12 cellular contexts compared by ENCODE assay signal in genomic region chr16:85082553-85083050, GRCh38. TPM values are rescaled to one million over a fixed set of nuclear protein-coding genes. Genes with fewer than 3 reads are reported as not detected.
DNase-seq lines count a peak whose midpoint lies in the region; ATAC-seq, FAIRE-seq and TF ChIP-seq lines count a peak whose summit lies in the region.
"Had no signal": no experiment of that assay in that cellular context is flagged by ENCODE, and none has a peak within 500 bp of the region (broad histone marks: within the 10 kb centered on the region; RNA-seq: fewer than 3 reads in every experiment).

No MANE protein-coding gene starts in this region.

- peak overlapping the region in 5 of 10 donors; percentile 32 to 71 (median 43) for H3K27ac Mint-ChIP-seq in naive thymus-derived CD8-positive, alpha-beta T cell
- H3K27ac Mint-ChIP-seq in CD4-positive, alpha-beta memory T cell: no peak overlapping the region

- peak overlapping the region; percentile 81 for H2AFZ ChIP-seq in GM12878 (ENCODE audit: control insufficient read depth, low read depth, low read length)

- H3K27ac ChIP-seq in GM12878 (ENCODE audit: control insufficient read depth, insufficient read depth) (peak overlapping the region; percentile 77), coronary artery (no peak overlapping the region)
- no peak overlapping the region for H3K27ac ChIP-seq in CD4-positive, alpha-beta memory T cell (ENCODE audit: low read depth, low read length)
- H3K27ac ChIP-seq: skin epidermis had no signal

- peak; percentile 7 for FAIRE-seq in GM12878 (lab: Jason Lieb, UNC)

- DNase-seq in DMS79 treated with DMSO at 0.1 percent for 48 hours (lab: John Stamatoyannopoulos, UW) (peak; percentile 61), HAP-1 (ENCODE audit: low spot score in 2 of 2) (peak; percentile 47 to 78), GM12878 (ENCODE audit: low read depth, low spot score) (no peak), coronary artery (ENCODE audit: low spot score) (no peak), NCI-H1092 treated with DMSO at 0.1 percent for 48 hours (lab: John Stamatoyannopoulos, UW) (no peak)
- DNase-seq in naive thymus-derived CD8-positive, alpha-beta T cell: no peak
- no peak for DNase-seq in CD4-positive, alpha-beta memory T cell
- DNase-seq: activated CD4-positive, alpha-beta T cell treated with anti-CD3 and anti-CD28 coated beads, Interleukin-2, amount 50 U/mL, for 48 hours; activated naive CD4-positive, alpha-beta T cell treated with anti-CD3 and anti-CD28 coated beads, Interleukin-2, amount 50 U/mL, for 16 hours had no signal

- no peaks in the 10 kb centered on the region for H3K27me3 ChIP-seq in HAP-1 (ENCODE audit: low read depth)
- H3K27me3 ChIP-seq in GM12878 (replicated peaks in 1 of 2; ENCODE audit: control insufficient read depth in 2 of 2, insufficient read depth in 2 of 2, low read length in 1 of 2): no peaks in the 10 kb centered on the region; a peak in 1 of 4 replicates
- no peaks in the 10 kb centered on the region for H3K27me3 ChIP-seq in CD4-positive, alpha-beta memory T cell (ENCODE audit: insufficient read depth, low read length)

- H3K79me2 ChIP-seq in GM12878 (ENCODE audit: control insufficient read depth, insufficient read depth, low read length): no peaks in the 10 kb centered on the region

- no peaks in the 10 kb centered on the region for H3K27me3 Mint-ChIP-seq in naive thymus-derived CD8-positive, alpha-beta T cell
- H3K27me3 Mint-ChIP-seq in CD4-positive, alpha-beta memory T cell: no peaks in the 10 kb centered on the region

- H3K4me3 ChIP-seq in HAP-1 (peak overlapping the region; percentile 12), GM12878 (peak overlapping the region; percentile 23; the same call in 1 of the 2 replicates), coronary artery (no peak overlapping the region)
- H3K4me3 ChIP-seq in CD4-positive, alpha-beta memory T cell (ENCODE audit: low read length in 2 of 2): no peak overlapping the region
- H3K4me3 ChIP-seq: skin epidermis had no signal

- no peak for TF ChIP-seq EP300 in GM12878 (IDR thresholded peaks at IDR 0.05; ENCODE audit: borderline replicate concordance in 1 of 2, control insufficient read depth in 1 of 2, low read depth in 2 of 2, low read length in 2 of 2)

- POLR2A ChIA-PET in GM12878 (lab: Charles Lee): no interaction called here
- POLR2A ChIA-PET in naive thymus-derived CD8-positive, alpha-beta T cell (lab: Charles Lee): no interaction called here
- POLR2A ChIA-PET in CD4-positive, alpha-beta memory T cell (lab: Charles Lee; ENCODE audit: partially characterized antibody): no interaction called here

- no peak for TF ChIP-seq RAD21 in GM12878 (IDR thresholded peaks at IDR 0.05; ENCODE audit: insufficient read depth, low read depth, low read length)

- peaks cover 0 to 26% (median 3%) of the 10 kb centered on the region in 3 donors for H3K36me3 Mint-ChIP-seq in naive thymus-derived CD8-positive, alpha-beta T cell
- H3K36me3 Mint-ChIP-seq in CD4-positive, alpha-beta memory T cell: peaks cover 25 to 29% of the 10 kb centered on the region in 2 donors

- H3K4me1 ChIP-seq in HAP-1 (peaks cover 31% of the 10 kb centered on the region), GM12878 (ENCODE audit: control insufficient read depth, insufficient read depth, low read length) (peaks cover 30% of the 10 kb centered on the region)
- no peaks in the 10 kb centered on the region for H3K4me1 ChIP-seq in CD4-positive, alpha-beta memory T cell (ENCODE audit: insufficient read depth, low read length)

- 0 out of 2 replicates have a peak, but pooled peaks have one; percentile 25 for TF ChIP-seq POLR2A in GM12878 (IDR thresholded peaks at IDR 0.05; ENCODE audit: low read depth, low read length)

- RAD21 ChIA-PET in GM12878 (lab: Charles Lee; ENCODE audit: unreplicated experiment): no interaction called here

- peak overlapping the region; percentile 75; the same call in 1 of the 2 replicates for H3K9ac ChIP-seq in GM12878 (ENCODE audit: control insufficient read depth, insufficient read depth, low read length)

- H3K36me3 ChIP-seq in HAP-1 (replicated peaks): no peaks in the 10 kb centered on the region
- no peaks in the 10 kb centered on the region; a peak in 1 of 4 replicates for H3K36me3 ChIP-seq in GM12878 (ENCODE audit: control insufficient read depth in 2 of 2, insufficient read depth in 2 of 2, low read length in 1 of 2)
- H3K36me3 ChIP-seq in CD4-positive, alpha-beta memory T cell (ENCODE audit: insufficient read depth, low read length): peaks cover 12% of the 10 kb centered on the region

- no TSS peak for BruUV-seq in GM12878 (replicated peaks; lab: Mats Ljungman, UMichigan)

- H3K9me3 ChIP-seq in HAP-1 (no peaks in the 10 kb centered on the region), GM12878 (replicated peaks; ENCODE audit: control insufficient read depth, insufficient read depth, low read length) (no peaks in the 10 kb centered on the region)
- no peaks in the 10 kb centered on the region for H3K9me3 ChIP-seq in CD4-positive, alpha-beta memory T cell (ENCODE audit: control insufficient read depth in 1 of 2, low read length in 2 of 2)

- peak overlapping the region in 3 of 10 donors; percentile 12 to 53 (median 23) for H3K4me3 Mint-ChIP-seq in naive thymus-derived CD8-positive, alpha-beta T cell
- peak overlapping the region in 1 of 8 donors; percentile 34 for H3K4me3 Mint-ChIP-seq in CD4-positive, alpha-beta memory T cell

- H3K9me3 Mint-ChIP-seq in naive thymus-derived CD8-positive, alpha-beta T cell: no peaks in the 10 kb centered on the region
- no peaks in the 10 kb centered on the region for H3K9me3 Mint-ChIP-seq in CD4-positive, alpha-beta memory T cell

- H3K4me2 ChIP-seq in GM12878 (ENCODE audit: control insufficient read depth, insufficient read depth): peak overlapping the region; percentile 96

- WGBS in GM12878 (ENCODE audit: insufficient coverage, insufficient replicate concordance, low lambda C conversion rate, missing lambda C conversion rate): 17% methylated on average over 23 of the region's 23 CpGs

- CTCF ChIA-PET in GM12878 (lab: Yijun Ruan, JAX): interaction anchor here (1.2 kb wide), 1 partner anchor 9 kb away, joined by 3 read pairs; no protein-coding TSS in a partner anchor
- CTCF ChIA-PET in CD4-positive, alpha-beta memory T cell (lab: Charles Lee; ENCODE audit: partially characterized antibody): no interaction called here

- intact Hi-C loops in GM12878 (cut with micrococcal nuclease; ENCODE audit: unreplicated experiment): loop anchor here (2.0 kb wide), 1 partner anchor 26 kb away; no protein-coding TSS in a partner anchor
- intact Hi-C loops in CD4-positive, alpha-beta memory T cell (cut with micrococcal nuclease): no loop called here

- SMC1A ChIA-PET in GM12878 (lab: Charles Lee; ENCODE audit: uncharacterized antibody, unreplicated experiment): interaction anchor here (1.3 kb wide), 1 partner anchor 10 kb away, joined by 3 read pairs; no protein-coding TSS in a partner anchor

- ATAC-seq in GM12878: peak; percentile 12
- peak; percentile 15 to 36 for ATAC-seq in naive thymus-derived CD8-positive, alpha-beta T cell
- ATAC-seq in GM21381 (IDR thresholded peaks at IDR 0.05; ENCODE audit: unreplicated experiment): no peak

- peaks cover 6 to 31% (median 25%) of the 10 kb centered on the region in 4 donors for H3K4me1 Mint-ChIP-seq in naive thymus-derived CD8-positive, alpha-beta T cell
- H3K4me1 Mint-ChIP-seq in CD4-positive, alpha-beta memory T cell: peaks cover 2 to 11% (median 8%) of the 10 kb centered on the region in 4 donors

- H4K20me1 ChIP-seq in GM12878 (ENCODE audit: control insufficient read depth, insufficient read depth): no peaks in the 10 kb centered on the region

- in situ Hi-C loops in HAP-1 (cut with MboI; ENCODE audit: low sequenced_read_pairs) (no loop called here), GM12878 (cut with MboI) (no loop called here)

- TF ChIP-seq CTCF in GM12878 (IDR thresholded peaks at IDR 0.05 in 2 of 3, conservative IDR thresholded peaks at IDR 0.05 in 1 of 3; ENCODE audit: control insufficient read depth in 2 of 3, extremely low read depth in 1 of 3, insufficient read depth in 1 of 3, low read depth in 3 of 3, low read length in 3 of 3) (no peak), coronary artery (IDR thresholded peaks at IDR 0.05) (no peak)

RNA-seq across cellular contexts. Expression of gene CIBAR2, which starts 29.7 kb away (rescaled TPM):
- total RNA-seq in GM12878 (2013; cell fraction: nucleolus; rRNA removed): not detected in 2 replicates
- total RNA-seq in GM12878 (2014; rRNA removed) (0.27 TPM in 1 of 2 replicates, not detected in the other), GM12878 (2014; rRNA removed; fragmentation: Illumina TruSeq; extraction: Trizol) (not detected in 2 replicates), GM12878 (2021) (not detected in 2 replicates)
- polyA plus RNA-seq in GM12878 (2011; ENCODE audit: low read depth): not detected
- polyA plus RNA-seq in GM12878 (2011; rRNA removed) (not detected in 2 replicates), GM12878 (2014; fragmentation: Illumina TruSeq; extraction: Trizol) (0.16 TPM in 1 of 2 replicates, not detected in the other), GM12878 (2014; fragmentation: Nextera tagmentation; extraction: Ambion mirVana) (under 1 TPM; 0.05 to 0.07 TPM), GM12878 (2014; rRNA removed) (0.19 TPM in 1 of 2 replicates, not detected in the other), GM12878 (2016; fragmentation: Nextera tagmentation; extraction: Ambion mirVana) (not detected)
- not detected in 2 replicates for polyA plus RNA-seq in GM12878 (2011; cell fraction: cytosol; rRNA removed)
- 0.07 TPM in 1 of 2 replicates, not detected in the other for polyA plus RNA-seq in GM12878 (2011; cell fraction: nucleus; rRNA removed)
- 0.44 and 0.88 TPM in 2 replicates for polyA plus RNA-seq in GM12878 (2012)
- polyA minus RNA-seq in GM12878 (2011; rRNA and poly(A)+ RNA removed): not detected in 2 replicates
- polyA minus RNA-seq in GM12878 (2011; cell fraction: cytosol; rRNA and poly(A)+ RNA removed): not detected in 2 replicates
- not detected in 2 replicates for polyA minus RNA-seq in GM12878 (2011; cell fraction: nucleus; rRNA and poly(A)+ RNA removed)
- not detected for total RNA-seq in naive thymus-derived CD8-positive, alpha-beta T cell
- polyA plus RNA-seq in naive thymus-derived CD8-positive, alpha-beta T cell: not detected
- total RNA-seq in CD4-positive, alpha-beta memory T cell: not detected
- not detected for polyA plus RNA-seq in CD4-positive, alpha-beta memory T cell
- total RNA-seq: mesenteric fat pad had no signal

RNA-seq across cellular contexts. Expression of gene KIAA0513, which starts 55.0 kb away (rescaled TPM):
- 3.5 and 4.8 TPM in 2 replicates for total RNA-seq in GM12878 (2013; cell fraction: nucleolus; rRNA removed)
- total RNA-seq in GM12878 (2014; rRNA removed): 1.8 and 2.3 TPM in 2 replicates
- 2.3 and 2.4 TPM in 2 replicates for total RNA-seq in GM12878 (2014; rRNA removed; fragmentation: Illumina TruSeq; extraction: Trizol)
- 4.3 and 4.6 TPM in 2 replicates for total RNA-seq in GM12878 (2021)
- polyA plus RNA-seq in GM12878 (2011; ENCODE audit: low read depth): 1.4 TPM
- polyA plus RNA-seq in GM12878 (2011; rRNA removed): 0.29 and 0.65 TPM in 2 replicates
- polyA plus RNA-seq in GM12878 (2011; cell fraction: cytosol; rRNA removed): 0.79 and 0.81 TPM in 2 replicates
- polyA plus RNA-seq in GM12878 (2011; cell fraction: nucleus; rRNA removed): 1.0 and 1.1 TPM in 2 replicates
- 3.0 and 3.8 TPM in 2 replicates for polyA plus RNA-seq in GM12878 (2012)
- polyA plus RNA-seq in GM12878 (2014; fragmentation: Illumina TruSeq; extraction: Trizol): 1.2 and 2.2 TPM in 2 replicates
- under 1 TPM; 0.14 to 0.22 TPM for polyA plus RNA-seq in GM12878 (2014; fragmentation: Nextera tagmentation; extraction: Ambion mirVana)
- polyA plus RNA-seq in GM12878 (2014; rRNA removed): 2.4 and 3.5 TPM in 2 replicates
- 1 to 10 TPM; 1.5 to 5.8 TPM for polyA plus RNA-seq in GM12878 (2016; fragmentation: Nextera tagmentation; extraction: Ambion mirVana)
- polyA minus RNA-seq in GM12878 (2011; rRNA and poly(A)+ RNA removed): 0.82 and 1.2 TPM in 2 replicates
- 0.10 TPM in 1 of 2 replicates, not detected in the other for polyA minus RNA-seq in GM12878 (2011; cell fraction: cytosol; rRNA and poly(A)+ RNA removed)
- polyA minus RNA-seq in GM12878 (2011; cell fraction: nucleus; rRNA and poly(A)+ RNA removed): 0.85 and 1.4 TPM in 2 replicates
- 10 to 100 TPM; 13.0 to 15.1 TPM for total RNA-seq in naive thymus-derived CD8-positive, alpha-beta T cell
- polyA plus RNA-seq in naive thymus-derived CD8-positive, alpha-beta T cell: 10 to 100 TPM in 1 of 3 donors, 1 to 10 TPM in 2; 4.5 to 12.1 (median 7.8) TPM
- total RNA-seq in CD4-positive, alpha-beta memory T cell: 10 to 100 TPM; 17.7 to 19.0 TPM
- 10 to 100 TPM in 1 of 2 donors, 1 to 10 TPM in 1; 1.3 to 11.8 TPM for polyA plus RNA-seq in CD4-positive, alpha-beta memory T cell

Comparison
In these comparisons a context has a peak if more than half of its experiments do, and no peak if none do; other contexts are left out.
1. DNase-seq: peak in DMS79 treated with DMSO at 0.1 percent for 48 hours (single experiment) and HAP-1 (2 of 2); none in GM12878 (single experiment), naive thymus-derived CD8-positive, alpha-beta T cell (0 of 10), coronary artery (single experiment), NCI-H1092 treated with DMSO at 0.1 percent for 48 hours (single experiment) and CD4-positive, alpha-beta memory T cell (0 of 5).
2. H3K4me3 ChIP-seq: peak in HAP-1 (single experiment) and GM12878 (single experiment); none in coronary artery (single experiment) and CD4-positive, alpha-beta memory T cell (0 of 2).